In the genomic region with DNA sequence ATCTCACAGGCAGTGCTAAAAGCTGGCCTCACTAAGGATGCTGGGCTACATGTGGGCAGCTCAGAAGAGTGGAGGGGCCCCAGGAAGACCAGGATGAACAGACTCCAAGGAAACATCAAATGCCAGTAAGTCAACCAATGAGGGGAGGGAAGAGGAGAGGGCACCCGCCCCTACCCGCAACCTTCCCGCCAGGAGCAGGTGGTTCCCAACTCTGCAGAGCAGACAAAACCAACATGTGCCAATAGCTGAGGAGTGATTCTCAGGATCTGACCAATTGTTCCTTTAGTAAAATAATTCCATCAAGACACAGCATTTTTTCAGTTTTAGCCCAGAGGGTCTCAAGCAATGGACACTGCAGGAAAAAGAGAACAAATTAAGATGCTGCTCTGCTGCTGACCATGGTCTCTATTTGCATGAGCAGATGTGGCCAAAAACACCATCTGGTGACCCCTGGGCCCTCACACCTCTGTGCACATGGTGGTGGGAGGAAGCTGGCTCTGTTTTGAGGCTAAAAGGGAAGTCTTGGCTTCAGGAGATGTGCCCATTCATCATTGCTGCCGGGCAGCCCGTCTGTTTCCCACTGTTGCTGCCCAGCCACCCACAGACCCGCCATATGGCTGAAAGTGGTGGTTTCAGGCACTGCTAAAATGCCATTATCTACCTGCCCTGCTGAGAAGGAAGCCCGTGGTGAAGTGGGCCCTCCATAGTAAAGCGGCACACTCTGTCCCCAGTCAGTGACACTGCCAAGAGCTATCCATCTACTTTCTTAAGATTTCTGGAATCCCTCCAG, we compare ENCODE assay signal across 16 cellular contexts.
DNase-seq lines count a peak whose midpoint lies in the region; ATAC-seq and TF ChIP-seq lines count a peak whose summit lies in the region.
"Had no signal": no experiment of that assay in that cellular context is flagged by ENCODE, and none has a peak within 500 bp of the region (broad histone marks: within the 10 kb centered on the region; RNA-seq: fewer than 3 reads in every experiment).

No MANE protein-coding gene starts in this region.

- H2BK15ac ChIP-seq in mesendoderm (replicated peaks; ENCODE audit: low read depth), result no peak overlapping the region

- H3K18ac ChIP-seq in mesendoderm (ENCODE audit: low read length), result no peak overlapping the region

- POLR2A ChIA-PET in CD4-positive, alpha-beta T cell (lab: Charles Lee), result no interaction called here

- no peak overlapping the region for H2BK5ac ChIP-seq in mesendoderm (ENCODE audit: low read length)

- H3K4me3 ChIP-seq in mesendoderm (ENCODE audit: low read length) (no peak overlapping the region), tibial artery (no peak overlapping the region), adrenal gland (no peak overlapping the region)

- no peak overlapping the region for H4K8ac ChIP-seq in mesendoderm (ENCODE audit: low read depth, low read length)

- H3K4ac ChIP-seq in mesendoderm (ENCODE audit: low read depth, low read length), result no peak overlapping the region

- no peak overlapping the region for H3K4me3 Mint-ChIP-seq in CD4-positive, alpha-beta T cell
- H3K4me3 Mint-ChIP-seq: CD14-positive monocyte; CD8-positive, alpha-beta memory T cell; HFFc6 had no signal

- no peak overlapping the region for H2AK5ac ChIP-seq in mesendoderm (ENCODE audit: low read length)

- no peak overlapping the region for H3K4me2 ChIP-seq in mesendoderm (ENCODE audit: low read length)

- H3K56ac ChIP-seq in mesendoderm (ENCODE audit: low read length), result no peak overlapping the region

- no peak for ATAC-seq in CD4-positive, alpha-beta T cell (ENCODE audit: poor library complexity)

- H3K9ac ChIP-seq in mesendoderm (ENCODE audit: low read length), result no peak overlapping the region

- no peak for TF ChIP-seq POLR2A in adrenal gland (IDR thresholded peaks at IDR 0.05)

- no peaks in the 10 kb centered on the region for H3K9me3 ChIP-seq in tibial artery
- H3K9me3 ChIP-seq in adrenal gland (replicated peaks in 1 of 3), result no peaks in the 10 kb centered on the region
- no peaks in the 10 kb centered on the region for H3K9me3 ChIP-seq in CD4-positive, alpha-beta T cell (ENCODE audit: control insufficient read depth, low read length)

- H3K36me3 ChIP-seq in mesendoderm (ENCODE audit: control insufficient read depth, insufficient read depth, low read length), result no peaks in the 10 kb centered on the region
- no peaks in the 10 kb centered on the region for H3K36me3 ChIP-seq in tibial artery
- H3K36me3 ChIP-seq in adrenal gland (replicated peaks in 1 of 2), result no peaks in the 10 kb centered on the region

- H3K27ac ChIP-seq in mesendoderm (ENCODE audit: low read depth, low read length), result no peak overlapping the region
- no peak overlapping the region for H3K27ac ChIP-seq in tibial artery
- no peak overlapping the region for H3K27ac ChIP-seq in adrenal gland
- no peak overlapping the region for H3K27ac ChIP-seq in CD4-positive, alpha-beta T cell (ENCODE audit: low read depth, low read length)
- H3K27ac ChIP-seq: 22Rv1, HL-60 had no signal

- H3K23ac ChIP-seq in mesendoderm (ENCODE audit: low read length), result no peak overlapping the region

- TF ChIP-seq CTCF in tibial artery (IDR thresholded peaks at IDR 0.05) (no peak), adrenal gland (IDR thresholded peaks at IDR 0.05) (no peak)
- TF ChIP-seq CTCF in CD4-positive, alpha-beta T cell (IDR thresholded peaks at IDR 0.05), result no peak

- H3K27me3 Mint-ChIP-seq in CD4-positive, alpha-beta T cell, result peaks cover 23% of the 10 kb centered on the region

- H4K5ac ChIP-seq in mesendoderm (ENCODE audit: low read length), result no peak overlapping the region

- no peaks in the 10 kb centered on the region for H3K79me2 ChIP-seq in mesendoderm (ENCODE audit: control insufficient read depth, insufficient read depth, low read length)

- no peaks in the 10 kb centered on the region for H3K27me3 ChIP-seq in mesendoderm (ENCODE audit: insufficient read depth, low read length, poor library complexity)
- peaks cover 0 to 3% of the 10 kb centered on the region in 2 donors for H3K27me3 ChIP-seq in tibial artery
- H3K27me3 ChIP-seq in adrenal gland, result no peaks in the 10 kb centered on the region
- peaks cover 11% of the 10 kb centered on the region for H3K27me3 ChIP-seq in CD4-positive, alpha-beta T cell (ENCODE audit: control insufficient read depth, insufficient read depth, low read length)

- H2BK120ac ChIP-seq in mesendoderm (ENCODE audit: low read depth, low read length), result no peak overlapping the region

- H3K4me1 ChIP-seq in mesendoderm (ENCODE audit: control insufficient read depth, low read depth, low read length) (no peaks in the 10 kb centered on the region), tibial artery (no peaks in the 10 kb centered on the region), adrenal gland (replicated peaks in 1 of 2) (no peaks in the 10 kb centered on the region)

- H3K9me3 Mint-ChIP-seq in CD4-positive, alpha-beta T cell, result no peaks in the 10 kb centered on the region
- H3K9me3 Mint-ChIP-seq: CD8-positive, alpha-beta memory T cell; HFFc6 had no signal

- H3K27ac Mint-ChIP-seq in CD4-positive, alpha-beta T cell, result no peak overlapping the region
- H3K27ac Mint-ChIP-seq: CD14-positive monocyte; CD8-positive, alpha-beta memory T cell; HFFc6 had no signal

- no peaks in the 10 kb centered on the region for H3K36me3 Mint-ChIP-seq in CD4-positive, alpha-beta T cell (ENCODE audit: low read depth)
- H3K36me3 Mint-ChIP-seq: CD14-positive monocyte; CD8-positive, alpha-beta memory T cell had no signal

- no peaks in the 10 kb centered on the region for H3K79me1 ChIP-seq in mesendoderm (ENCODE audit: low read length)

- H3K4me1 Mint-ChIP-seq in CD4-positive, alpha-beta T cell (ENCODE audit: low read depth), result no peaks in the 10 kb centered on the region
- H3K4me1 Mint-ChIP-seq: CD14-positive monocyte; CD8-positive, alpha-beta memory T cell had no signal

- CTCF ChIA-PET in CD4-positive, alpha-beta T cell (lab: Charles Lee), result no interaction called here

- no CpG with 5 or more reads among the region's 8 CpGs for WGBS in mesendoderm (ENCODE audit: extremely low coverage, insufficient coverage, low lambda C conversion rate)
- 50 to 70% (median 56%) methylated on average over 6 to 8 of the region's 8 CpGs for WGBS in adrenal gland, 4 donors

- intact Hi-C loops in tibial artery (cut with DNase I; ENCODE audit: low total_unique reads), result no loop called here
- intact Hi-C loops in adrenal gland (cut with DNase I), result no loop called here
- intact Hi-C loops in CD4-positive, alpha-beta T cell (cut with DNase I, micrococcal nuclease), result no loop called here

- DNase-seq in DMS79 treated with DMSO at 0.1 percent for 48 hours (lab: John Stamatoyannopoulos, UW), result peak; percentile 36
- no peak for DNase-seq in DMS79 (lab: John Stamatoyannopoulos, UW)
- peak; percentile 22 for DNase-seq in RPMI7951 (ENCODE audit: low read depth)
- DNase-seq in mesendoderm, result peak; percentile 5
- DNase-seq in tibial artery, result no peak
- DNase-seq in mesenteric fat pad (ENCODE audit: low spot score), result no peak
- DNase-seq in adrenal gland, result no peak
- no peak for DNase-seq in CD4-positive, alpha-beta T cell
- DNase-seq: CD8-positive, alpha-beta memory T cell; DND-41; GF-D8; HCEC 1CT; HFFc6 had no signal

Comparison
In these comparisons a context has a peak if more than half of its experiments do, and no peak if none do; other contexts are left out.
1. DNase-seq: peak in DMS79 treated with DMSO at 0.1 percent for 48 hours (single experiment), RPMI7951 (single experiment) and mesendoderm (single experiment); none in DMS79 (single experiment), tibial artery (0 of 2), mesenteric fat pad (single experiment), adrenal gland (0 of 7) and CD4-positive, alpha-beta T cell (0 of 10).